Comparison of ENCODE assay signal across 16 cellular contexts in the genomic region with DNA sequence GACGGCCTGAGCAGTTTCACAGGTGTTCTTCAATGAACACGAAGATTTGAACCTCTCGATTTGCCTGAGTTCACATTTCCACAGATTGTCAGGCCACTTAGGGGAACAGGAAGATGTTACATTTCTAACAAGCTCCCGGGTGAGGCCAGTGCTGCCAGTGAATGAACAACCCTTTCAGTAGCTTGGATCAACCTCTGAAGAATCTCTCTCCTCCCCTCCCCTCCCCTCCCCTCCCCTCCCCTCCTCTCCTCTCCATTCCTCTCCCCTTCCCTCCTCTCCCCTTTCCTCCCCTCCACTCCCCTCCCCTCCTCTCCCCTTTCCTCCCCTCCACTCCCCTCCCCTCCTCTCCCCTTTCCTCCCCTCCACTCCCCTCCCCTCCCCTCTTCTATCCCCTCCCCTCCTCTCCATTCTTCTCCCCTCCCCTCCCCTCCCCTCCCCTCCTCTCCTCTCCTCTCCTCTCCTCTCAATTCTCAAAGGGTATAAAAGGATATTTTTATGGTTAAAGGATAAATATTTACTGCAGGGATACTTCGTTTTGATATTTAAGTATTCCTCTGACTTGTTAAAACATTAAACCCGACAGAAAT.
DNase-seq lines count a peak whose midpoint lies in the region; ATAC-seq lines count a peak whose summit lies in the region.
"Had no signal": no experiment of that assay in that cellular context is flagged by ENCODE, and none has a peak within 500 bp of the region (broad histone marks: within the 10 kb centered on the region; RNA-seq: fewer than 3 reads in every experiment).

No MANE protein-coding gene starts in this region.

- H3K27me3 Mint-ChIP-seq in stimulated activated naive CD8-positive, alpha-beta T cell treated with anti-CD3 and anti-CD28 coated beads, Interleukin-15, amount 100 ng/mL, for 72 hours: peaks cover 32% of the 10 kb centered on the region

- peak; percentile 27 for DNase-seq in NCI-H2171 treated with DMSO at 0.1 percent for 48 hours (lab: John Stamatoyannopoulos, UW)
- DNase-seq in NCI-H2171 (lab: John Stamatoyannopoulos, UW): no peak
- peak; percentile 33 for DNase-seq in COLO668 (lab: John Stamatoyannopoulos, UW; ENCODE audit: unreplicated experiment)
- peak; percentile 42 for DNase-seq in NCI-H1105 treated with DMSO at 0.1 percent for 48 hours (lab: John Stamatoyannopoulos, UW)
- peak; percentile 27 for DNase-seq in NCI-H774 (lab: John Stamatoyannopoulos, UW)
- no peak for DNase-seq in NCI-H2227 (lab: John Stamatoyannopoulos, UW; ENCODE audit: unreplicated experiment)
- DNase-seq in stimulated activated naive CD8-positive, alpha-beta T cell treated with anti-CD3 and anti-CD28 coated beads, Interleukin-15, amount 100 ng/mL, for 72 hours: no peak
- DNase-seq: GOT3, Karpas-422, MV-4-11, NCI-H187 treated with DMSO at 0.1 percent for 48 hours, NCI-H226, NCI-H526 treated with DMSO at 0.1 percent for 48 hours, Right ventricle myocardium superior, T-helper 9 cell had no signal

- H3K4me3 Mint-ChIP-seq in stimulated activated naive CD8-positive, alpha-beta T cell treated with anti-CD3 and anti-CD28 coated beads, Interleukin-15, amount 100 ng/mL, for 72 hours: no peak overlapping the region

- H3K4me1 Mint-ChIP-seq in stimulated activated naive CD8-positive, alpha-beta T cell treated with anti-CD3 and anti-CD28 coated beads, Interleukin-15, amount 100 ng/mL, for 72 hours: no peaks in the 10 kb centered on the region

- no peak overlapping the region for H3K27ac Mint-ChIP-seq in stimulated activated naive CD8-positive, alpha-beta T cell treated with anti-CD3 and anti-CD28 coated beads, Interleukin-15, amount 100 ng/mL, for 72 hours

- ATAC-seq in stimulated activated naive CD8-positive, alpha-beta T cell treated with anti-CD3 and anti-CD28 coated beads, Interleukin-15, amount 100 ng/mL, for 72 hours: no peak
- ATAC-seq: HCT116 had no signal

- H3K9me3 Mint-ChIP-seq in stimulated activated naive CD8-positive, alpha-beta T cell treated with anti-CD3 and anti-CD28 coated beads, Interleukin-15, amount 100 ng/mL, for 72 hours: no peaks in the 10 kb centered on the region

Comparison
In these comparisons a context has a peak if more than half of its experiments do, and no peak if none do; other contexts are left out.
1. DNase-seq: peak in NCI-H2171 treated with DMSO at 0.1 percent for 48 hours (single experiment), COLO668 (single experiment), NCI-H1105 treated with DMSO at 0.1 percent for 48 hours (single experiment) and NCI-H774 (single experiment); none in NCI-H2171 (single experiment), NCI-H2227 (single experiment) and stimulated activated naive CD8-positive, alpha-beta T cell treated with anti-CD3 and anti-CD28 coated beads, Interleukin-15, amount 100 ng/mL, for 72 hours (0 of 2).